1 cellular context compared by ENCODE assay signal in the genomic region with DNA sequence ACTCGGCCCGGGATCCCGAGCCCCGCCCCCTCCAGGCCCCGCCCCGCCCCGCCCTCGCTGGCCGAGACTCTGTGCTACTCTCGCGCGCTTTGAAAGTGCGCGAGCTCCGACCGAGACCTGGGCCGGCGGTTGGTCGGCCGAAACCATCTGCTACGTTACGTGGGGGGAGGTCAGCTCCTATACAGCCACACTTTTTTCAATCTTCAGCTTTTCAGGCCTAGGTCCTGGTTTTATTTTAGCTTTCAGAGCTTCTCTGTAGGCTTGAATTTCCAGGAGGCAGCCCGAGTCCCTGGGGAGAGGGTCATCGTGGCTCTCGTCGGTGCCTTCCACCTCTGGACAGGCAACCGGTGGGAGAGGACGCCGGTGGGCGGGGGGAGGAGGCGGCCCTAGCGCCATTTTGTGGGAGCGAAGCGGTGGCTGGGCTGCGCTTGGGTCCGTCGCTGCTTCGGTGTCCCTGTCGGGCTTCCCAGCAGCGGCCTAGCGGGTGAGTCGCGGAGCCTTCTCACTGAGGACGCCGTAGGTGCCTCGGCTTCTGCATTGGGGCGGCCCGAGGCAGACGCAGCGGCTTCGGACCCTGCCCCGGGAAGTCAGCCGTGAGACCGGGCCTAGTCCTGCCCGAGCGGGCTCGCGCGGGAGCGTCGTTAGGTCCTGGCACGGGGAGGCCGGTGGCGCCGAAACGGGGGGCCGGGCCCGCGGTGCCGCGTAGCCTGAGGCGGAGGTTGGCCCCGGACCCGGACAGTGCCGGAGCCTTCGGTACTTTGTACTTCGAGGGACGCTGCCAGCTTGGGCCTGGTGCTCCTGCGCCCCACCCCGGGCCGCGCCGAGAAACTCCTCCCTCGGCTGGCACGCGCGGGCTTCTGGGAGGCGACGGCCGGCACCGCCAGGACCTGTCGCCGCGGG.
TF ChIP-seq lines count a peak whose summit lies in the region.

A gene (plus strand): TSS at position 395 of the 900 bp plus-strand sequence. CDS start 1,074 bp downstream, outside the sequence.

TF ChIP-seq in HCT116, 20 proteins besides CTCF, POLR2A, EP300 and RAD21 (continued from another document):
- TF ChIP-seq, protein P1, sequence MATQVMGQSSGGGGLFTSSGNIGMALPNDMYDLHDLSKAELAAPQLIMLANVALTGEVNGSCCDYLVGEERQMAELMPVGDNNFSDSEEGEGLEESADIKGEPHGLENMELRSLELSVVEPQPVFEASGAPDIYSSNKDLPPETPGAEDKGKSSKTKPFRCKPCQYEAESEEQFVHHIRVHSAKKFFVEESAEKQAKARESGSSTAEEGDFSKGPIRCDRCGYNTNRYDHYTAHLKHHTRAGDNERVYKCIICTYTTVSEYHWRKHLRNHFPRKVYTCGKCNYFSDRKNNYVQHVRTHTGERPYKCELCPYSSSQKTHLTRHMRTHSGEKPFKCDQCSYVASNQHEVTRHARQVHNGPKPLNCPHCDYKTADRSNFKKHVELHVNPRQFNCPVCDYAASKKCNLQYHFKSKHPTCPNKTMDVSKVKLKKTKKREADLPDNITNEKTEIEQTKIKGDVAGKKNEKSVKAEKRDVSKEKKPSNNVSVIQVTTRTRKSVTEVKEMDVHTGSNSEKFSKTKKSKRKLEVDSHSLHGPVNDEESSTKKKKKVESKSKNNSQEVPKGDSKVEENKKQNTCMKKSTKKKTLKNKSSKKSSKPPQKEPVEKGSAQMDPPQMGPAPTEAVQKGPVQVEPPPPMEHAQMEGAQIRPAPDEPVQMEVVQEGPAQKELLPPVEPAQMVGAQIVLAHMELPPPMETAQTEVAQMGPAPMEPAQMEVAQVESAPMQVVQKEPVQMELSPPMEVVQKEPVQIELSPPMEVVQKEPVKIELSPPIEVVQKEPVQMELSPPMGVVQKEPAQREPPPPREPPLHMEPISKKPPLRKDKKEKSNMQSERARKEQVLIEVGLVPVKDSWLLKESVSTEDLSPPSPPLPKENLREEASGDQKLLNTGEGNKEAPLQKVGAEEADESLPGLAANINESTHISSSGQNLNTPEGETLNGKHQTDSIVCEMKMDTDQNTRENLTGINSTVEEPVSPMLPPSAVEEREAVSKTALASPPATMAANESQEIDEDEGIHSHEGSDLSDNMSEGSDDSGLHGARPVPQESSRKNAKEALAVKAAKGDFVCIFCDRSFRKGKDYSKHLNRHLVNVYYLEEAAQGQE (IDR thresholded peaks at IDR 0.05; ENCODE audit: low read depth), result no peak
- TF ChIP-seq ZNF274 (IDR thresholded peaks at IDR 0.05; ENCODE audit: low read depth, low read length), result no peak
- TF ChIP-seq SIN3A (IDR thresholded peaks at IDR 0.05; ENCODE audit: low read depth), result no peak
- TF ChIP-seq, protein P2, sequence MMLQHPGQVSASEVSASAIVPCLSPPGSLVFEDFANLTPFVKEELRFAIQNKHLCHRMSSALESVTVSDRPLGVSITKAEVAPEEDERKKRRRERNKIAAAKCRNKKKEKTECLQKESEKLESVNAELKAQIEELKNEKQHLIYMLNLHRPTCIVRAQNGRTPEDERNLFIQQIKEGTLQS (IDR thresholded peaks at IDR 0.05), result no peak
- no peak for TF ChIP-seq SRF (IDR thresholded peaks at IDR 0.05; ENCODE audit: low read depth)
- no peak for TF ChIP-seq ELF1 (IDR thresholded peaks at IDR 0.05; ENCODE audit: borderline replicate concordance, low read depth)
- TF ChIP-seq EGR1 (IDR thresholded peaks at IDR 0.05; ENCODE audit: low read depth), result peak; percentile 75
- TF ChIP-seq CEBPB (IDR thresholded peaks at IDR 0.05; ENCODE audit: low read depth), result no peak
TF ChIP-seq in HCT116: peak in this region for 9.
